ENCODE assay signal across 8 cellular contexts in the genomic region with DNA sequence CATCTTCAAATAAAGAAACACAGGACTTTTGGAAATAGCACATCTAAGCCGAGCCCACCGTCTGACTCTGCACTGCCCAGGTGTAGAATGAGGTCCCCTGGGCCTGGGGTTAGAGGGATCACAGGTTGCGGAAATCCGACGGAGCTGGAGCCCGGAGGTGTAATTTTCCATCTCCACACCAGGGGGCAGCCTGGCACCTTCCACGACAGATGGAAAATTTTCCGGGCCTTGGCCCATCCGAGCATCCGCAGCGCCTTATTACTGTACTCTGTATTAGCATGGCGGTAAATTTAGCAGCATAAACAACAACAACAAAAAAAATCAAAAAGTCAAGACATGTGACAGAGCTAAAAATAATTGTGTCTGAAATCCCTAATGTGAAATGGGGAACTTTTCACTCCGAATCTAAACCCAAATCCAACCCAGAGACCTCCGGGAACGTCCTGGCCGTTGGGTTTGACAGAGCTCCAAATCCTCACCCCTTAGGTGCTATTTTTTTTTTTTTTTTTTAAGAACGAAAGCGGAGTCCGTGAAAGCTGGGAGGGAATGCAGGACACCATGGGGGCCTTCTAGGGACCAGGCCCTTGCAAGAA.
DNase-seq lines count a peak whose midpoint lies in the region; ATAC-seq and TF ChIP-seq lines count a peak whose summit lies in the region.

No MANE protein-coding gene starts in this region.

- H3K79me2 ChIP-seq in GM23338 (replicated peaks; ENCODE audit: insufficient read depth): no peaks in the 10 kb centered on the region

- no peak overlapping the region for H3K27ac Mint-ChIP-seq in GM23338

- peak; percentile 80 for ATAC-seq in GM23338
- peak; percentile 98 for ATAC-seq in left lobe of liver
- ATAC-seq in HG03135 (IDR thresholded peaks at IDR 0.05; ENCODE audit: unreplicated experiment): no peak

- 0 out of 3 replicates have a peak overlapping the region, but pooled peaks have one; percentile 4 for H3K4me3 Mint-ChIP-seq in GM23338

- H3K27me3 Mint-ChIP-seq in GM23338 (ENCODE audit: insufficient read depth, low read depth, poor library complexity): peaks cover 13% of the 10 kb centered on the region

- no peak overlapping the region for H3K4me3 ChIP-seq in GM23338

- DNase-seq in COLO829 (ENCODE audit: low spot score) (peak; percentile 62), GM23338 (ENCODE audit: low spot score) (peak; percentile 90), NCI-H2107 (lab: John Stamatoyannopoulos, UW) (peak; percentile 76), left lobe of liver (ENCODE audit: low spot score) (peak; percentile 72)
- DNase-seq in activated CD4-positive, CD25-positive, alpha-beta regulatory T cell treated with anti-CD3 and anti-CD28 coated beads, Interleukin-2, amount 50 U/mL, for 16 hours (ENCODE audit: low read depth, low spot score): peak; percentile 21
- peak; percentile 55 for DNase-seq in central memory CD4-positive, alpha-beta T cell
- peak; percentile 77 for DNase-seq in stimulated activated CD4-positive, alpha-beta T cell treated with anti-CD3 and anti-CD28 coated beads, Interleukin-4, amount 100 ng/mL, for 24 hours

- 0 out of 2 replicates have a peak, but pooled peaks cover 7% of the 10 kb centered on the region for H4K20me1 ChIP-seq in GM23338 (replicated peaks; ENCODE audit: insufficient read depth)

- peak; percentile 80 to 91 for TF ChIP-seq CTCF in GM23338 (conservative IDR thresholded peaks at IDR 0.05; ENCODE audit: low read depth in 2 of 2)

- no peaks in the 10 kb centered on the region for H3K9me3 Mint-ChIP-seq in GM23338

- H3K4me2 ChIP-seq in GM23338: no peak overlapping the region

- H3K4me1 Mint-ChIP-seq in GM23338: peaks cover 23% of the 10 kb centered on the region

- H2AFZ ChIP-seq in GM23338: no peak overlapping the region

- no peaks in the 10 kb centered on the region for H3K36me3 ChIP-seq in GM23338 (ENCODE audit: insufficient read depth)

- no peaks in the 10 kb centered on the region for H3K27me3 ChIP-seq in GM23338 (ENCODE audit: insufficient read depth)

- no peak overlapping the region for H3K27ac ChIP-seq in GM23338 (ENCODE audit: low read depth)

- no peaks in the 10 kb centered on the region for H3K9me2 ChIP-seq in GM23338 (ENCODE audit: insufficient read depth)

- H3K4me1 ChIP-seq in GM23338 (ENCODE audit: insufficient read depth): peaks cover 4% of the 10 kb centered on the region; the same call in 1 of the 2 replicates

- H3F3A ChIP-seq in GM23338 (replicated peaks; ENCODE audit: low read depth): no peaks in the 10 kb centered on the region

- H3K36me3 Mint-ChIP-seq in GM23338 (ENCODE audit: low read depth): no peaks in the 10 kb centered on the region

TF ChIP-seq in GM23338, 12 proteins besides CTCF, POLR2A, EP300 and RAD21 (continues in another document):
- TF ChIP-seq STAT1 (IDR thresholded peaks at IDR 0.05; ENCODE audit: unreplicated experiment) (no peak), EZH2phosphoT487 (IDR thresholded peaks at IDR 0.05; ENCODE audit: unreplicated experiment) (no peak), ZNF331 (CRISPR knock-in tag; IDR thresholded peaks at IDR 0.05; ENCODE audit: low read depth) (no peak), ZNF114 (CRISPR knock-in tag; IDR thresholded peaks at IDR 0.05) (no peak), ETS1 (IDR thresholded peaks at IDR 0.05) (no peak), NANOG (IDR thresholded peaks at IDR 0.05; ENCODE audit: borderline replicate concordance) (no peak), JUNB (IDR thresholded peaks at IDR 0.05; ENCODE audit: unreplicated experiment) (no peak), CREB1 (CRISPR knock-in tag; IDR thresholded peaks at IDR 0.05; ENCODE audit: low read depth) (no peak), EZH2 (IDR thresholded peaks at IDR 0.05; ENCODE audit: low read depth, unreplicated experiment) (no peak)
- TF ChIP-seq, protein P1, sequence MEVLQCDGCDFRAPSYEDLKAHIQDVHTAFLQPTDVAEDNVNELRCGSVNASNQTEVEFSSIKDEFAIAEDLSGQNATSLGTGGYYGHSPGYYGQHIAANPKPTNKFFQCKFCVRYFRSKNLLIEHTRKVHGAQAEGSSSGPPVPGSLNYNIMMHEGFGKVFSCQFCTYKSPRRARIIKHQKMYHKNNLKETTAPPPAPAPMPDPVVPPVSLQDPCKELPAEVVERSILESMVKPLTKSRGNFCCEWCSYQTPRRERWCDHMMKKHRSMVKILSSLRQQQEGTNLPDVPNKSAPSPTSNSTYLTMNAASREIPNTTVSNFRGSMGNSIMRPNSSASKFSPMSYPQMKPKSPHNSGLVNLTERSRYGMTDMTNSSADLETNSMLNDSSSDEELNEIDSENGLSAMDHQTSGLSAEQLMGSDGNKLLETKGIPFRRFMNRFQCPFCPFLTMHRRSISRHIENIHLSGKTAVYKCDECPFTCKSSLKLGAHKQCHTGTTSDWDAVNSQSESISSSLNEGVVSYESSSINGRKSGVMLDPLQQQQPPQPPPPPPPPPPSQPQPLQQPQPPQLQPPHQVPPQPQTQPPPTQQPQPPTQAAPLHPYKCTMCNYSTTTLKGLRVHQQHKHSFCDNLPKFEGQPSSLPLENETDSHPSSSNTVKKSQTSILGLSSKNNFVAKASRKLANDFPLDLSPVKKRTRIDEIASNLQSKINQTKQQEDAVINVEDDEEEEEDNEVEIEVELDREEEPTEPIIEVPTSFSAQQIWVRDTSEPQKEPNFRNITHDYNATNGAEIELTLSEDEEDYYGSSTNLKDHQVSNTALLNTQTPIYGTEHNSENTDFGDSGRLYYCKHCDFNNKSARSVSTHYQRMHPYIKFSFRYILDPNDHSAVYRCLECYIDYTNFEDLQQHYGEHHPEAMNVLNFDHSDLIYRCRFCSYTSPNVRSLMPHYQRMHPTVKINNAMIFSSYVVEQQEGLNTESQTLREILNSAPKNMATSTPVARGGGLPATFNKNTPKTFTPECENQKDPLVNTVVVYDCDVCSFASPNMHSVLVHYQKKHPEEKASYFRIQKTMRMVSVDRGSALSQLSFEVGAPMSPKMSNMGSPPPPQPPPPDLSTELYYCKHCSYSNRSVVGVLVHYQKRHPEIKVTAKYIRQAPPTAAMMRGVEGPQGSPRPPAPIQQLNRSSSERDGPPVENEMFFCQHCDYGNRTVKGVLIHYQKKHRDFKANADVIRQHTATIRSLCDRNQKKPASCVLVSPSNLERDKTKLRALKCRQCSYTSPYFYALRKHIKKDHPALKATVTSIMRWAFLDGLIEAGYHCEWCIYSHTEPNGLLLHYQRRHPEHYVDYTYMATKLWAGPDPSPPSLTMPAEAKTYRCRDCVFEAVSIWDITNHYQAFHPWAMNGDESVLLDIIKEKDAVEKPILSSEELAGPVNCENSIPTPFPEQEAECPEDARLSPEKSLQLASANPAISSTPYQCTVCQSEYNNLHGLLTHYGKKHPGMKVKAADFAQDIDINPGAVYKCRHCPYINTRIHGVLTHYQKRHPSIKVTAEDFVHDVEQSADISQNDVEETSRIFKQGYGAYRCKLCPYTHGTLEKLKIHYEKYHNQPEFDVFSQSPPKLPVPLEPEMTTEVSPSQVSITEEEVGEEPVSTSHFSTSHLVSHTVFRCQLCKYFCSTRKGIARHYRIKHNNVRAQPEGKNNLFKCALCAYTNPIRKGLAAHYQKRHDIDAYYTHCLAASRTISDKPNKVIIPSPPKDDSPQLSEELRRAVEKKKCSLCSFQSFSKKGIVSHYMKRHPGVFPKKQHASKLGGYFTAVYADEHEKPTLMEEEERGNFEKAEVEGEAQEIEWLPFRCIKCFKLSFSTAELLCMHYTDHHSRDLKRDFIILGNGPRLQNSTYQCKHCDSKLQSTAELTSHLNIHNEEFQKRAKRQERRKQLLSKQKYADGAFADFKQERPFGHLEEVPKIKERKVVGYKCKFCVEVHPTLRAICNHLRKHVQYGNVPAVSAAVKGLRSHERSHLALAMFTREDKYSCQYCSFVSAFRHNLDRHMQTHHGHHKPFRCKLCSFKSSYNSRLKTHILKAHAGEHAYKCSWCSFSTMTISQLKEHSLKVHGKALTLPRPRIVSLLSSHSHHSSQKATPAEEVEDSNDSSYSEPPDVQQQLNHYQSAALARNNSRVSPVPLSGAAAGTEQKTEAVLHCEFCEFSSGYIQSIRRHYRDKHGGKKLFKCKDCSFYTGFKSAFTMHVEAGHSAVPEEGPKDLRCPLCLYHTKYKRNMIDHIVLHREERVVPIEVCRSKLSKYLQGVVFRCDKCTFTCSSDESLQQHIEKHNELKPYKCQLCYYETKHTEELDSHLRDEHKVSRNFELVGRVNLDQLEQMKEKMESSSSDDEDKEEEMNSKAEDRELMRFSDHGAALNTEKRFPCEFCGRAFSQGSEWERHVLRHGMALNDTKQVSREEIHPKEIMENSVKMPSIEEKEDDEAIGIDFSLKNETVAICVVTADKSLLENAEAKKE (CRISPR knock-in tag; IDR thresholded peaks at IDR 0.05): no peak

Comparison
In these comparisons a context has a peak if more than half of its experiments do, and no peak if none do; other contexts are left out.
1. DNase-seq: peak in every context shown above with its lines; median percentile 90 in GM23338; 77 in stimulated activated CD4-positive, alpha-beta T cell treated with anti-CD3 and anti-CD28 coated beads, Interleukin-4, amount 100 ng/mL, for 24 hours; 76 in NCI-H2107; 72 in left lobe of liver; 62 in COLO829; 55 in central memory CD4-positive, alpha-beta T cell; 21 in activated CD4-positive, CD25-positive, alpha-beta regulatory T cell treated with anti-CD3 and anti-CD28 coated beads, Interleukin-2, amount 50 U/mL, for 16 hours.